ENCODE assay signal across 8 cellular contexts in genomic region chr1:169892176-169892818, GRCh38. TPM values are rescaled to one million over a fixed set of nuclear protein-coding genes. Genes with fewer than 3 reads are reported as not detected.
A peak's percentile ranks its signal among the peaks of the same experiment; 100 is the strongest.
DNase-seq lines count a peak whose midpoint lies in the region; ATAC-seq and TF ChIP-seq lines count a peak whose summit lies in the region.

No MANE protein-coding gene starts in this region.

- H3K79me2 ChIP-seq in H9 (ENCODE audit: insufficient read depth, low read length) (peaks cover 4% of the 10 kb centered on the region; the same call in 1 of the 2 replicates), smooth muscle cell (ENCODE audit: low read depth) (peaks cover 48% of the 10 kb centered on the region)

- H2AK5ac ChIP-seq in H9 (ENCODE audit: insufficient read length, low read length) = no peak overlapping the region

- H3K9ac ChIP-seq in H9 (ENCODE audit: extremely low read depth, insufficient read length, low read length) (no peak overlapping the region), smooth muscle cell (ENCODE audit: low read depth) (peak overlapping the region; percentile 99)

- no peaks in the 10 kb centered on the region for H3K9me3 Mint-ChIP-seq in H9

- H3K4me1 ChIP-seq in H9 (ENCODE audit: insufficient read depth, low read length) (no peaks in the 10 kb centered on the region; the same call in 1 of the 2 replicates), gastroesophageal sphincter (peaks cover 5 to 36% (median 11%) of the 10 kb centered on the region in 3 donors), smooth muscle cell (ENCODE audit: low read depth) (peaks cover 20% of the 10 kb centered on the region)

- H3K9me3 ChIP-seq in H9 (ENCODE audit: control insufficient read depth, low read depth, low read length) (no peaks in the 10 kb centered on the region), gastroesophageal sphincter (no peaks in the 10 kb centered on the region), smooth muscle cell (replicated peaks; ENCODE audit: low read depth) (no peaks in the 10 kb centered on the region)

- peaks cover 22% of the 10 kb centered on the region for H3F3A ChIP-seq in smooth muscle cell (ENCODE audit: low read depth)

- H3K23ac ChIP-seq in H9 (ENCODE audit: insufficient read length, low read depth, low read length) = no peak overlapping the region

- no peaks in the 10 kb centered on the region for H4K20me1 ChIP-seq in H9 (ENCODE audit: control insufficient read depth, insufficient read depth, insufficient read length)
- peaks cover 29% of the 10 kb centered on the region for H4K20me1 ChIP-seq in smooth muscle cell (ENCODE audit: low read depth)

- H4K5ac ChIP-seq in H9 (ENCODE audit: insufficient read length, low read depth, low read length) = no peak overlapping the region

- no peak overlapping the region for H3T11ph ChIP-seq in H9 (ENCODE audit: low read length)

- H3K14ac ChIP-seq in H9 (ENCODE audit: insufficient read depth, low read length) = no peak overlapping the region

- no peak overlapping the region for H3K27ac ChIP-seq in H9 (ENCODE audit: insufficient read length, low read depth, low read length)
- H3K27ac ChIP-seq in gastroesophageal sphincter = peak overlapping the region; percentile 98 to 99 (median 98)
- peak overlapping the region; percentile 98 for H3K27ac ChIP-seq in smooth muscle cell (ENCODE audit: low read depth)

- H2BK5ac ChIP-seq in H9 (ENCODE audit: insufficient read length, low read length) = no peak overlapping the region

- DNase-seq in H9 (no peak), smooth muscle cell (lab: John Stamatoyannopoulos, UW; ENCODE audit: unreplicated experiment) (no peak), SKM-1 (lab: John Stamatoyannopoulos, UW; ENCODE audit: unreplicated experiment) (no peak), DMS114 treated with DMSO at 0.1 percent for 48 hours (lab: John Stamatoyannopoulos, UW; ENCODE audit: unreplicated experiment) (no peak), GM19240 (ENCODE audit: insufficient read length, low spot score) (no peak)

- H3K4me2 ChIP-seq in H9 (ENCODE audit: insufficient read depth, insufficient read length, low read length) (peak overlapping the region; percentile 91), smooth muscle cell (peak overlapping the region; percentile 84)

- H3K18ac ChIP-seq in H9 (ENCODE audit: insufficient read length, low read depth, low read length) = no peak overlapping the region

- no peaks in the 10 kb centered on the region for H3K27me3 Mint-ChIP-seq in H9 (ENCODE audit: low read depth)

- ATAC-seq in gastroesophageal sphincter (no peak), GM18858 (IDR thresholded peaks at IDR 0.05; ENCODE audit: unreplicated experiment) (no peak)

- no peaks in the 10 kb centered on the region for H3K79me1 ChIP-seq in H9 (ENCODE audit: insufficient read depth, low read depth, low read length, poor library complexity, severe bottlenecking)

- no peak for TF ChIP-seq POLR2A in gastroesophageal sphincter (IDR thresholded peaks at IDR 0.05)

- no peak overlapping the region for H4K8ac ChIP-seq in H9 (replicated peaks; ENCODE audit: insufficient read length, low read depth, low read length)

- H2BK12ac ChIP-seq in H9 (ENCODE audit: insufficient read length, low read depth, low read length) = no peak overlapping the region

- peaks cover 7% of the 10 kb centered on the region for H3K23me2 ChIP-seq in H9 (ENCODE audit: insufficient read length, low read depth, low read length, poor library complexity, severe bottlenecking)

- no CpG with 5 or more reads among the region's 7 CpGs for WGBS in H9 (ENCODE audit: extremely low coverage, insufficient read length, low lambda C conversion rate)
- WGBS in gastroesophageal sphincter (ENCODE audit: low coverage in 1 of 2), 2 donors = 56 to 61% methylated on average over 7 of the region's 7 CpGs
- 60% methylated on average over 7 of the region's 7 CpGs for WGBS in smooth muscle cell (ENCODE audit: low lambda C conversion rate)

- H3K36me3 ChIP-seq in gastroesophageal sphincter = peaks cover 0 to 13% of the 10 kb centered on the region in 2 donors
- no peaks in the 10 kb centered on the region for H3K36me3 ChIP-seq in smooth muscle cell (ENCODE audit: low read depth)

- H3K27ac Mint-ChIP-seq in H9 = no peak overlapping the region; a peak in 1 of 7 replicates

- H2AFZ ChIP-seq in H9 (ENCODE audit: low read length) (no peak overlapping the region), smooth muscle cell (ENCODE audit: low read depth) (no peak overlapping the region)

- no peak overlapping the region for H3K4ac ChIP-seq in H9 (ENCODE audit: low read depth, low read length)

- TF ChIP-seq EP300 in gastroesophageal sphincter (IDR thresholded peaks at IDR 0.05) = no peak

- H2BK20ac ChIP-seq in H9 (ENCODE audit: low read depth, low read length, poor library complexity, severe bottlenecking) = no peak overlapping the region

- H3K4me1 Mint-ChIP-seq in H9 = peaks cover 49 to 51% of the 10 kb centered on the region in 2 experiments

- TF ChIP-seq CTCF in H9 (conservative IDR thresholded peaks at IDR 0.05) = no peak
- TF ChIP-seq CTCF in WI38 (IDR thresholded peaks at IDR 0.05; ENCODE audit: low read depth, low read length) = no peak
- TF ChIP-seq CTCF in gastroesophageal sphincter (IDR thresholded peaks at IDR 0.05) = no peak
- no peak for TF ChIP-seq CTCF in smooth muscle cell (IDR thresholded peaks at IDR 0.05; ENCODE audit: borderline replicate concordance, insufficient read depth, poor library complexity, severe bottlenecking)

- H3K4me3 ChIP-seq in WI38 (ENCODE audit: low read depth, low read length) (peak overlapping the region; percentile 74), gastroesophageal sphincter (peak overlapping the region; percentile 66 to 99), smooth muscle cell (peak overlapping the region; percentile 95)

- no peak overlapping the region for H4K91ac ChIP-seq in H9 (ENCODE audit: insufficient read length, low read depth, low read length)

- no peak overlapping the region for H3K56ac ChIP-seq in H9 (ENCODE audit: insufficient read length, low read depth, low read length)

- peak overlapping the region; percentile 83 to 88 for H3K4me3 Mint-ChIP-seq in H9

- H3K27me3 ChIP-seq in H9 (ENCODE audit: insufficient read depth, low read length) = no peaks in the 10 kb centered on the region
- H3K27me3 ChIP-seq in gastroesophageal sphincter = no peaks in the 10 kb centered on the region
- no peaks in the 10 kb centered on the region for H3K27me3 ChIP-seq in smooth muscle cell (ENCODE audit: low read depth)

- H2BK15ac ChIP-seq in H9 (ENCODE audit: low read depth, low read length) = no peak overlapping the region

- peaks cover 0 to 4% (median 4%) of the 10 kb centered on the region in 3 experiments; a peak in 3 of 7 replicates for H3K36me3 Mint-ChIP-seq in H9 (ENCODE audit: insufficient read depth in 1 of 3, low read depth in 3 of 3)

- no peak overlapping the region for H2BK120ac ChIP-seq in H9 (ENCODE audit: low read depth, low read length, poor library complexity, severe bottlenecking)

RNA-seq across cellular contexts. Expression of gene SCYL3, which starts 1.4 kb away (rescaled TPM):
- total RNA-seq in H9 (2021) = 3.6 and 3.9 TPM in 2 replicates
- total RNA-seq in gastroesophageal sphincter = 10 to 100 TPM; 10.5 to 14.2 (median 11.9) TPM
- 9.1 and 10.3 TPM in 2 replicates for total RNA-seq in smooth muscle cell
- polyA plus RNA-seq in smooth muscle cell = 3.1 and 4.0 TPM in 2 replicates
